ENCODE assay signal across 20 cellular contexts in the genomic region with DNA sequence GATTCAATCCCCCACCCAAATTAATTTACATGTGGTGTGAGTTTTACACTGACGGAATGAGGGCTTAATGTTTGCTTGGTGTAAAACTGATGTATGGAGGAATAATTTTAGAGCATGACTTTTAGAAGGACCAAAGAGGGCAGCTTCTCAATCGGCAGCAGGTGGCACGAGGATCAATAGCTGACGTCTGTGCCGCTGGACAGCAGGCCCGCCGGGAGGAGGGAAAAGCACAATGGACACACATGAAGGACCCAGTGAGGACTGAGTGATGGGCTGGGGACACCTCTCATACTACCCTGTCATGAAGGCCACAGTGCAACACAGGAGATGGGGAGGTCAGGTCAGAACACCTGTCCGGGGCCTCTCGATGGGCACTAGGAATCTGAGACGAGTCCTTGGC.
"Had no signal": no experiment of that assay in that cellular context is flagged by ENCODE, and none has a peak within 500 bp of the region (broad histone marks: within the 10 kb centered on the region; RNA-seq: fewer than 3 reads in every experiment).

No MANE protein-coding gene starts in this region.

- DNase-seq: KBM-7, NCI-H1092, NCI-H1105 treated with DMSO at 0.1 percent for 48 hours, NCI-H1417 treated with DMSO at 0.1 percent for 48 hours, NCI-H146, NCI-H1694 treated with DMSO at 0.1 percent for 48 hours, NCI-H1930, NCI-H2081, NCI-H2107, NCI-H226, NCI-H446, NCI-H510A, NCI-H524 treated with DMSO at 0.1 percent for 48 hours, NCI-H69, NCI-H774, PC-3, SHP77, SK-N-SH had no signal

- H3K27ac ChIP-seq: RWPE1 had no signal

- H3K9me3 ChIP-seq: SK-N-SH had no signal

- H3K9ac ChIP-seq: SK-N-SH had no signal

- ATAC-seq: Panc1, PC-3 had no signal

- H3K4me2 ChIP-seq: SK-N-SH had no signal
